Comparison of ENCODE assay signal across 31 cellular contexts in genomic region chr16:88305176-88305575, GRCh38.
DNase-seq lines count a peak whose midpoint lies in the region; ATAC-seq, FAIRE-seq and TF ChIP-seq lines count a peak whose summit lies in the region.
"Had no signal": no experiment of that assay in that cellular context is flagged by ENCODE, and none has a peak within 500 bp of the region (broad histone marks: within the 10 kb centered on the region; RNA-seq: fewer than 3 reads in every experiment).

No MANE protein-coding gene starts in this region.

- H3K36me3 ChIP-seq in mammary epithelial cell (ENCODE audit: insufficient read depth, low read length) (no peaks in the 10 kb centered on the region), breast epithelium (no peaks in the 10 kb centered on the region), K562 (ENCODE audit: control insufficient read depth, insufficient read depth, low read length) (no peaks in the 10 kb centered on the region), mesodermal cell (ENCODE audit: control insufficient read depth, insufficient read depth, low read length) (no peaks in the 10 kb centered on the region), vagina (no peaks in the 10 kb centered on the region)
- H3K36me3 ChIP-seq: BE2C, cardiac muscle cell, ovary, Peyer's patch, thoracic aorta had no signal

- ATAC-seq in K562 (no peak), HG03280 (IDR thresholded peaks at IDR 0.05; ENCODE audit: unreplicated experiment) (no peak)
- ATAC-seq: naive thymus-derived CD4-positive, alpha-beta T cell had no signal

- POLR2A ChIA-PET in K562 (lab: Yijun Ruan, JAX) = no interaction called here

- BruUV-seq in mammary epithelial cell (replicated peaks; lab: Mats Ljungman, UMichigan) (no TSS peak), K562 (replicated peaks; lab: Mats Ljungman, UMichigan) (no TSS peak)

- FAIRE-seq in K562 (lab: Jason Lieb, UNC) = no peak
- FAIRE-seq: GM18507 had no signal

- WGBS in mammary epithelial cell (ENCODE audit: low coverage, missing lambda C conversion rate) = 93% methylated on average over 11 of the region's 14 CpGs
- 23% methylated on average over 10 of the region's 14 CpGs for WGBS in K562 (ENCODE audit: insufficient coverage, low coverage, missing lambda C conversion rate)
- WGBS in mesodermal cell (ENCODE audit: insufficient coverage in 2 of 2), 2 experiments = 89 to 92% methylated on average over 11 of the region's 14 CpGs

- intact Hi-C loops in mammary epithelial cell (cut with micrococcal nuclease) = no loop called here
- intact Hi-C loops in breast epithelium (cut with DNase I; ENCODE audit: low total_unique reads) = no loop called here
- intact Hi-C loops in K562 (cut with micrococcal nuclease) = no loop called here
- intact Hi-C loops in vagina (cut with DNase I) = no loop called here

- H3K4me2 ChIP-seq in mammary epithelial cell (ENCODE audit: insufficient read depth, low read depth, low read length) (peak overlapping the region; percentile 12), K562 (ENCODE audit: insufficient read depth, low read length) (no peak overlapping the region)

- dilution Hi-C loops in mammary epithelial cell (cut with HindIII; ENCODE audit: low sequenced_read_pairs) = no loop called here

- in situ Hi-C loops in mammary epithelial cell (cut with MboI; ENCODE audit: low sequenced_read_pairs in 2 of 2) = no loop called here
- in situ Hi-C loops in K562 (cut with MboI) = no loop called here

- H3K4me1 ChIP-seq in mammary epithelial cell (ENCODE audit: insufficient read depth, low read length) (peaks cover 55% of the 10 kb centered on the region), breast epithelium (no peaks in the 10 kb centered on the region), K562 (replicated peaks in 1 of 2; ENCODE audit: control insufficient read depth in 2 of 2, insufficient read depth in 2 of 2, low read length in 2 of 2) (peaks cover 14 to 22% of the 10 kb centered on the region in 2 experiments; a peak in 4 of 5 replicates), mesodermal cell (ENCODE audit: control insufficient read depth, insufficient read depth, low read length, poor library complexity, severe bottlenecking) (peaks cover 44% of the 10 kb centered on the region), vagina (peaks cover 39% of the 10 kb centered on the region)
- H3K4me1 ChIP-seq: BE2C had no signal

- no peak for TF ChIP-seq EP300 in K562 (IDR thresholded peaks at IDR 0.05; ENCODE audit: low read length)

- no peak for DNase-seq in mammary epithelial cell
- DNase-seq in breast epithelium (ENCODE audit: low spot score in 2 of 2) = no peak
- DNase-seq in K562 (ENCODE audit: extremely low read depth in 1 of 4, low spot score in 3 of 4) = no peak
- DNase-seq in vagina (ENCODE audit: extremely low spot score in 2 of 2) = no peak
- no peak for DNase-seq in HPDE6-E6E7 (ENCODE audit: extremely low spot score)
- no peak for DNase-seq in effector CD8-positive, alpha-beta T cell (lab: John Stamatoyannopoulos, UW)
- DNase-seq: 8988T; activated CD4-positive, alpha-beta T cell treated with anti-CD3 and anti-CD28 coated beads, Interleukin-2, amount 10 ng/mL, durations not matched to agents 24 days and 14 days; activated naive CD4-positive, alpha-beta T cell; activated T-cell treated with anti-CD3 and anti-CD28 coated beads, Interleukin-2, amount 50 U/mL, for 48 hours; amniotic stem cell; BE2C; cortex of kidney; DMS53; GDM1; mesendoderm; naive thymus-derived CD4-positive, alpha-beta T cell; NCI-H146; NCI-H510A treated with DMSO at 0.1 percent for 48 hours; Peyer's patch; retina; stimulated activated naive CD4-positive, alpha-beta T cell treated with Interleukin-2 at 50 U/mL for 16 hours; T-helper 2 cell had no signal

- no peak for TF ChIP-seq CTCF in mammary epithelial cell (conservative IDR thresholded peaks at IDR 0.05 in 1 of 2, IDR thresholded peaks at IDR 0.05 in 1 of 2; ENCODE audit: extremely low read depth in 1 of 2, insufficient read depth in 1 of 2, low read depth in 1 of 2, low read length in 2 of 2)
- no peak for TF ChIP-seq CTCF in breast epithelium (IDR thresholded peaks at IDR 0.05)
- no peak for TF ChIP-seq CTCF in K562 (IDR thresholded peaks at IDR 0.05 in 2 of 3, conservative IDR thresholded peaks at IDR 0.05 in 1 of 3; ENCODE audit: insufficient read depth in 2 of 3, low read depth in 1 of 3, low read length in 3 of 3)
- TF ChIP-seq CTCF in vagina (IDR thresholded peaks at IDR 0.05) = no peak

- H2AFZ ChIP-seq in mammary epithelial cell (ENCODE audit: low read depth, low read length) (no peak overlapping the region), K562 (ENCODE audit: low read depth, low read length) (no peak overlapping the region)

- no peak for TF ChIP-seq RAD21 in K562 (CRISPR knock-in tag; conservative IDR thresholded peaks at IDR 0.05 in 1 of 2, IDR thresholded peaks at IDR 0.05 in 1 of 2)

- H3K9me1 ChIP-seq in K562 (ENCODE audit: control insufficient read depth, insufficient read depth, low read length) = no peaks in the 10 kb centered on the region

- no peak overlapping the region for H3K9ac ChIP-seq in mammary epithelial cell (ENCODE audit: insufficient read depth, low read length)
- H3K9ac ChIP-seq in K562 (ENCODE audit: insufficient read depth in 1 of 2, low read depth in 2 of 2, low read length in 2 of 2) = no peak overlapping the region

- H3K9me3 ChIP-seq in mammary epithelial cell (replicated peaks; ENCODE audit: insufficient read depth, low read length) (no peaks in the 10 kb centered on the region), breast epithelium (peaks cover 0 to 14% of the 10 kb centered on the region in 2 donors), K562 (replicated peaks; ENCODE audit: control insufficient read depth, insufficient read depth, low read depth, low read length) (peaks cover 8% of the 10 kb centered on the region), mesodermal cell (ENCODE audit: control insufficient read depth, low read length) (peaks cover 17% of the 10 kb centered on the region), vagina (no peaks in the 10 kb centered on the region)
- H3K9me3 ChIP-seq: BE2C, ovary, Peyer's patch, thoracic aorta had no signal

- H4K20me1 ChIP-seq in mammary epithelial cell (ENCODE audit: insufficient read depth, low read length) (no peaks in the 10 kb centered on the region), K562 (replicated peaks; ENCODE audit: control insufficient read depth, insufficient read depth, low read length) (no peaks in the 10 kb centered on the region)

- H3K4me3 ChIP-seq in mammary epithelial cell (replicated peaks in 1 of 3; ENCODE audit: insufficient read depth in 1 of 3, low read depth in 2 of 3, low read length in 3 of 3) (no peak overlapping the region), breast epithelium (no peak overlapping the region), K562 (no peak overlapping the region), mesodermal cell (ENCODE audit: extremely low read depth, insufficient read depth, low read length, poor library complexity, severe bottlenecking) (no peak overlapping the region), vagina (no peak overlapping the region)
- H3K4me3 ChIP-seq: cardiac muscle cell, ovary, Peyer's patch, SK-N-MC, thoracic aorta had no signal

- H3K27ac ChIP-seq in mammary epithelial cell (ENCODE audit: insufficient read depth, low read depth, low read length) (no peak overlapping the region), breast epithelium (peak overlapping the region in 1 of 2 donors; percentile 58), K562 (ENCODE audit: extremely low read depth, low read depth, low read length) (no peak overlapping the region), mesodermal cell (ENCODE audit: low read depth, low read length, severe bottlenecking) (peak overlapping the region; percentile 97), vagina (peak overlapping the region; percentile 49)
- H3K27ac ChIP-seq: cardiac muscle cell, ovary, Peyer's patch, SK-N-MC, thoracic aorta, VCaP had no signal

- H3K79me2 ChIP-seq in mammary epithelial cell (ENCODE audit: insufficient read depth, low read length) (no peaks in the 10 kb centered on the region), K562 (ENCODE audit: control insufficient read depth, insufficient read depth, low read length) (no peaks in the 10 kb centered on the region)

- TF ChIP-seq POLR2A in breast epithelium (IDR thresholded peaks at IDR 0.05) = no peak
- TF ChIP-seq POLR2A in K562 (conservative IDR thresholded peaks at IDR 0.05) = no peak
- no peak for TF ChIP-seq POLR2A in vagina (IDR thresholded peaks at IDR 0.05)

- CTCF ChIA-PET in mammary epithelial cell (lab: Charles Lee; ENCODE audit: low non-redundant PET) (no interaction called here), K562 (lab: Yijun Ruan, JAX; ENCODE audit: low intra/inter-chr PET ratio) (no interaction called here)

- H3K27me3 ChIP-seq in mammary epithelial cell (ENCODE audit: insufficient read depth, low read length) (no peaks in the 10 kb centered on the region), breast epithelium (no peaks in the 10 kb centered on the region), K562 (ENCODE audit: control insufficient read depth in 2 of 2, insufficient read depth in 2 of 2, low read length in 2 of 2) (peaks cover 19 to 52% of the 10 kb centered on the region in 2 experiments), vagina (no peaks in the 10 kb centered on the region)
- H3K27me3 ChIP-seq: BE2C, cardiac muscle cell, ovary, Peyer's patch had no signal

TF ChIP-seq in K562, 482 proteins besides CTCF, POLR2A, EP300 and RAD21 (continues in another document):
- no peak for TF ChIP-seq ZBTB49 (CRISPR knock-in tag; IDR thresholded peaks at IDR 0.05; ENCODE audit: borderline replicate concordance)

Comparison
In these comparisons a context has a peak if more than half of its experiments do, and no peak if none do; other contexts are left out.
1. H3K27ac ChIP-seq: peak in mesodermal cell (single experiment) and vagina (single experiment); none in mammary epithelial cell (single experiment) and K562 (single experiment).